In the genomic region with DNA sequence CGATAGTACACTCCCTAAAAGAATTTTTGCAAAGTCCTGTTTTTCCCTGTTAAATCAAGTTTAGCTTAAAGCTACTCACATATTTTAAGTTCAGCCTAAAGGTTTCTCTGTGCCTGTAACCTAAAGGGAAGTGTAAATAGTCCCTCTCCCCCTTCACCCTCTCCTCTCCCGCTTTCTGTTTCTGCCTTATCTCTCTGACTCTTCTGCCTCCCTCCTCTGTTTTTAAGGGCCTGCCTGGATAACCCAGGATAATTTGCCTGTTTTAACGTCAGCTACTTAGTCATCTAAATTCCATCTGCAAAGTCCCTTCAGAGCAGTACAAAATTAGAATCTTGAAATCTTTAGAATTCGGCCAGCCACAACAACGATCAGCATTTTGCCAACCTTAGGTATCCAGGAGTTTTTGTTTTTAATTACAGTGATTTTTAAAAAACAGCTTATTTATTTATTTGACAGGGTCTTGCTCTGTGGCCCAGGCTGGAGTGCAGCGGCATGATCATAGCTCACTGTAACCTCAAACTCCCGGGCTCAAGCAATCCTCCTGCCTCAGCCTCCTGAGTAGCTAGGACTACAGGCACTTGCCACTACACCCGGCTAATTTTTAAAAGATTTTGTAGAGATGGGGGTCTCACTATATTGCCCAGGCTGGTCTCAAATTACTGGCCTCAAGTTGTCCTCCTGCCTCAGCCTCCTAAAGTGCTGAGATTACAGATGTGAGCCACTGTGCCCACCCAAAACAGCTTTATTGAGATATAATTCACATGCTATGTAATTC, we compare ENCODE assay signal across 8 cellular contexts.
DNase-seq lines count a peak whose midpoint lies in the region; ATAC-seq lines count a peak whose summit lies in the region.

No MANE protein-coding gene starts in this region.

- H3K27ac Mint-ChIP-seq in stimulated activated naive B cell treated with anti-CD40 and anti-IgM and Interleukin-4, amounts not matched to agents 10 μg/mL and 1 μg/mL and 100 μg/mL, for 72 hours, result peak overlapping the region; percentile 98

- ATAC-seq in GM21526 (IDR thresholded peaks at IDR 0.05; ENCODE audit: low FRiP score, unreplicated experiment), result peak; percentile 23
- peak; percentile 59 to 64 for ATAC-seq in stimulated activated naive B cell treated with anti-CD40 and anti-IgM and Interleukin-4, amounts not matched to agents 10 μg/mL and 1 μg/mL and 100 μg/mL, for 72 hours (replicated peaks)

- H3K9me3 Mint-ChIP-seq in stimulated activated naive B cell treated with anti-CD40 and anti-IgM and Interleukin-4, amounts not matched to agents 10 μg/mL and 1 μg/mL and 100 μg/mL, for 72 hours, result peaks cover 4 to 5% of the 10 kb centered on the region in 2 donors

- peak; percentile 95 for DNase-seq in EH (ENCODE audit: low read depth)
- peak; percentile 31 for DNase-seq in HuH-7.5 (ENCODE audit: low spot score)
- no peak for DNase-seq in stimulated activated naive B cell treated with anti-CD40 and anti-IgM and Interleukin-4, amounts not matched to agents 10 μg/mL and 1 μg/mL and 100 μg/mL, for 72 hours
- no peak for DNase-seq in DMS53 (lab: John Stamatoyannopoulos, UW)
- no peak for DNase-seq in posterior vena cava (ENCODE audit: low spot score)

- intact Hi-C loops in posterior vena cava (cut with DNase I), result loop anchor here in 1 of 2 donors (10.0 kb wide), 1 partner anchor 108 kb away; a partner anchor contains a TSS

- H3K27ac ChIP-seq in angular gyrus (ENCODE audit: low read depth, low read length), result peak overlapping the region; percentile 72

- peaks cover 5% of the 10 kb centered on the region for H3K9me3 ChIP-seq in iPS-18c (ENCODE audit: control insufficient read depth, insufficient read depth, low read length)

- peak overlapping the region; percentile 44; the same call in 1 of the 2 replicates for H3K4me3 ChIP-seq in iPS-18c (ENCODE audit: insufficient read depth, low read depth, low read length)

- H3K27me3 Mint-ChIP-seq in stimulated activated naive B cell treated with anti-CD40 and anti-IgM and Interleukin-4, amounts not matched to agents 10 μg/mL and 1 μg/mL and 100 μg/mL, for 72 hours, result no peaks in the 10 kb centered on the region

- peaks cover 15 to 23% of the 10 kb centered on the region in 2 donors for H3K4me1 Mint-ChIP-seq in stimulated activated naive B cell treated with anti-CD40 and anti-IgM and Interleukin-4, amounts not matched to agents 10 μg/mL and 1 μg/mL and 100 μg/mL, for 72 hours

- H3K36me3 Mint-ChIP-seq in stimulated activated naive B cell treated with anti-CD40 and anti-IgM and Interleukin-4, amounts not matched to agents 10 μg/mL and 1 μg/mL and 100 μg/mL, for 72 hours, result peaks cover 3 to 8% of the 10 kb centered on the region in 2 donors

- H3K4me3 Mint-ChIP-seq in stimulated activated naive B cell treated with anti-CD40 and anti-IgM and Interleukin-4, amounts not matched to agents 10 μg/mL and 1 μg/mL and 100 μg/mL, for 72 hours, result peak overlapping the region; percentile 78 to 79

Comparison
In these comparisons a context has a peak if more than half of its experiments do, and no peak if none do; other contexts are left out.
1. DNase-seq: peak in EH (single experiment) and HuH-7.5 (single experiment); none in stimulated activated naive B cell treated with anti-CD40 and anti-IgM and Interleukin-4, amounts not matched to agents 10 μg/mL and 1 μg/mL and 100 μg/mL, for 72 hours (single experiment), DMS53 (single experiment) and posterior vena cava (single experiment).